1 cellular context compared by ENCODE assay signal in genomic region chr18:79999701-80000100, GRCh38. TPM values are rescaled to one million over a fixed set of nuclear protein-coding genes. Genes with fewer than 3 reads are reported as not detected.
"Had no signal": no experiment of that assay in that cellular context is flagged by ENCODE, and none has a peak within 500 bp of the region (broad histone marks: within the 10 kb centered on the region; RNA-seq: fewer than 3 reads in every experiment).

No MANE protein-coding gene starts in this region.

RNA-seq across cellular contexts. Expression of gene HSBP1L1, which starts 35.3 kb away (rescaled TPM):
- total RNA-seq: LHCN-M2 had no signal
